Comparison of ENCODE assay signal across 14 cellular contexts in the genomic region with DNA sequence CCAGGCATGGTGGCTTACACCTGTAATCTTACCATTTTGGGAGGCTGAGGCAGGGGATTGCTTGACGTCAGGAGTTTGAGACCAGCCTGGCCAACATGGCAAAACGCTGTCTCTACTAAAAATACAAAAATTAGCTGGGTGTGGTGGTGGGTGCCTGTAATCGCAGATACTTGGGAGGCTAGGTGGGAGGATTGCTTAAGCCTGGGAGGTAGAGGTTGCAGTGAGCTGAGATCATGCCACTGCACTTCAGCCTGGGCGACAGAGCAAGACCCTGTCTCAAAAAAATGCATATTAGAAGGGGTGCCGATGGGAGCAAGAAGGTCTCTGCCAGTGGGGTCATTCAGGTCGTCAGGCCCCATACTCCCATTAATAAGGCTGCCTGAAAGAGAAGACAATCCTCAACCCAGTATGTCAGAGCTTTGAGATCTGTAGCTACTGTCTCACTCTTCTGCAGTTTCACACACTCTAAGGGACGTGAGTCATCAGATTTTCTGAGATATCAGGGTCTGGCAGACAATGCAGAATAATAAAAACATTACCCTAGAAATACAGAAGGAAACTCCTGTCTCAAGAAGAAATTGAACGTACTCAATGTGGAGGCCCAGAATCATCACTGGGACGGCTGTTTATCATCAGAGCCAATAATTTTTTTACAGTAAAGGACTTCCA.
DNase-seq lines count a peak whose midpoint lies in the region; ATAC-seq, FAIRE-seq and TF ChIP-seq lines count a peak whose summit lies in the region.
"Had no signal": no experiment of that assay in that cellular context is flagged by ENCODE, and none has a peak within 500 bp of the region (broad histone marks: within the 10 kb centered on the region; RNA-seq: fewer than 3 reads in every experiment).

No MANE protein-coding gene starts in this region.

- H3K9ac ChIP-seq in adipocyte (ENCODE audit: low read length), result peak overlapping the region; percentile 39

- DNase-seq in H54 (ENCODE audit: insufficient read length, low spot score), result peak; percentile 26
- peak; percentile 65 for DNase-seq in adipocyte (ENCODE audit: low read depth)
- DNase-seq in foreskin keratinocyte, result peak in 1 of 2 donors; percentile 69
- peak; percentile 54 for DNase-seq in stromal cell of bone marrow (ENCODE audit: low read depth)
- DNase-seq in CD1c-positive myeloid dendritic cell (ENCODE audit: extremely low spot score), result no peak
- DNase-seq in effector memory CD4-positive, alpha-beta T cell, result no peak
- DNase-seq in NCI-H446 (lab: John Stamatoyannopoulos, UW), result no peak
- DNase-seq: heart left ventricle, NCI-H1048, NCI-H524 treated with DMSO at 0.1 percent for 48 hours, SJCRH30 had no signal

- no peak for TF ChIP-seq POLR2A in H54 (IDR thresholded peaks at IDR 0.05; ENCODE audit: low read depth, low read length)

- H3K27ac ChIP-seq in foreskin keratinocyte, result peak overlapping the region; percentile 59
- H3K27ac ChIP-seq in effector memory CD4-positive, alpha-beta T cell (ENCODE audit: insufficient read depth, low read length, poor library complexity, severe bottlenecking), result no peak overlapping the region
- H3K27ac ChIP-seq: coronary artery, heart left ventricle, HL-60, SJCRH30 had no signal

- H3K36me3 ChIP-seq in adipocyte (ENCODE audit: control insufficient read depth, insufficient read depth, low read length, severe bottlenecking), result no peaks in the 10 kb centered on the region
- H3K36me3 ChIP-seq in effector memory CD4-positive, alpha-beta T cell (ENCODE audit: control insufficient read depth, insufficient read depth, low read length), result no peaks in the 10 kb centered on the region
- H3K36me3 ChIP-seq: heart left ventricle, SJCRH30 had no signal

- H3K4me3 ChIP-seq in adipocyte (ENCODE audit: low read length), result peak overlapping the region; percentile 13
- no peak overlapping the region for H3K4me3 ChIP-seq in effector memory CD4-positive, alpha-beta T cell (ENCODE audit: insufficient read depth, low read depth, low read length, poor library complexity, severe bottlenecking)
- H3K4me3 ChIP-seq: coronary artery, heart left ventricle, SJCRH30 had no signal

- peak; percentile 85 for ATAC-seq in foreskin keratinocyte

- no peaks in the 10 kb centered on the region for H3K9me3 ChIP-seq in adipocyte (ENCODE audit: control insufficient read depth, low read length)
- H3K9me3 ChIP-seq in effector memory CD4-positive, alpha-beta T cell (ENCODE audit: control insufficient read depth, low read length), result no peaks in the 10 kb centered on the region
- H3K9me3 ChIP-seq: SJCRH30 had no signal

- no peak for FAIRE-seq in H54 (lab: Jason Lieb, UNC)
- FAIRE-seq: GM18507 had no signal

- H3K27me3 ChIP-seq in adipocyte (replicated peaks; ENCODE audit: control insufficient read depth, insufficient read depth, low read length) (no peaks in the 10 kb centered on the region), foreskin keratinocyte (no peaks in the 10 kb centered on the region)
- H3K27me3 ChIP-seq in effector memory CD4-positive, alpha-beta T cell (replicated peaks; ENCODE audit: control insufficient read depth, insufficient read depth, low read length, poor library complexity, severe bottlenecking), result no peaks in the 10 kb centered on the region
- H3K27me3 ChIP-seq: heart left ventricle, SJCRH30 had no signal

- no peak for TF ChIP-seq CTCF in foreskin keratinocyte (conservative IDR thresholded peaks at IDR 0.05)

- H3K4me1 ChIP-seq in adipocyte (ENCODE audit: control insufficient read depth, insufficient read depth, low read length) (peaks cover 29% of the 10 kb centered on the region), foreskin keratinocyte (peaks cover 16% of the 10 kb centered on the region)
- H3K4me1 ChIP-seq in effector memory CD4-positive, alpha-beta T cell (ENCODE audit: control insufficient read depth, insufficient read depth, low read length, poor library complexity, severe bottlenecking), result no peaks in the 10 kb centered on the region

Comparison
In these comparisons a context has a peak if more than half of its experiments do, and no peak if none do; other contexts are left out.
1. DNase-seq: peak in H54 (single experiment), adipocyte (single experiment) and stromal cell of bone marrow (single experiment); none in CD1c-positive myeloid dendritic cell (single experiment), effector memory CD4-positive, alpha-beta T cell (0 of 3) and NCI-H446 (0 of 2).